Comparison of ENCODE assay signal across 8 cellular contexts in genomic region chr17:76500074-76500744, GRCh38. TPM values are rescaled to one million over a fixed set of nuclear protein-coding genes. Genes with fewer than 3 reads are reported as not detected.
DNase-seq lines count a peak whose midpoint lies in the region; ATAC-seq and TF ChIP-seq lines count a peak whose summit lies in the region.

No MANE protein-coding gene starts in this region.

- H3K4me3 Mint-ChIP-seq in activated naive CD8-positive, alpha-beta T cell treated with anti-CD3 and anti-CD28 coated beads, Interleukin-2, amount 50 U/mL, for 24 hours = peak overlapping the region; percentile 88

- H3K4me3 ChIP-seq in left ventricle myocardium inferior (peak overlapping the region; percentile 76), liver (ENCODE audit: low read depth in 1 of 3, low read length in 3 of 3) (peak overlapping the region; percentile 53 to 84 (median 65)), uterus (peak overlapping the region; percentile 10 to 52)

- peak overlapping the region in 1 of 2 donors; percentile 32 for H3K9ac ChIP-seq in liver (ENCODE audit: low read depth in 1 of 2, low read length in 2 of 2)

- no peak for ATAC-seq in left cardiac atrium
- no peak for ATAC-seq in activated naive CD8-positive, alpha-beta T cell treated with anti-CD3 and anti-CD28 coated beads, Interleukin-2, amount 50 U/mL, for 24 hours
- ATAC-seq in GM21717 (IDR thresholded peaks at IDR 0.05; ENCODE audit: unreplicated experiment) = no peak

- DNase-seq in left ventricle myocardium inferior (no peak), left cardiac atrium (no peak), uterus (no peak), T1000 (lab: John Stamatoyannopoulos, UW) (no peak), cortex of kidney (lab: John Stamatoyannopoulos, UW) (no peak)
- DNase-seq in activated naive CD8-positive, alpha-beta T cell treated with anti-CD3 and anti-CD28 coated beads, Interleukin-2, amount 50 U/mL, for 24 hours = no peak

- no peak for TF ChIP-seq RAD21 in liver (IDR thresholded peaks at IDR 0.05)

- intact Hi-C loops in left ventricle myocardium inferior (cut with micrococcal nuclease) = no loop called here
- intact Hi-C loops in left cardiac atrium (cut with DNase I) = no loop called here
- intact Hi-C loops in uterus (cut with DNase I; ENCODE audit: low total_unique reads) = no loop called here

- H3K4me1 ChIP-seq in left ventricle myocardium inferior (peaks cover 67% of the 10 kb centered on the region), liver (ENCODE audit: control insufficient read depth in 4 of 4, insufficient read depth in 4 of 4, low read length in 3 of 4) (peaks cover 10 to 44% (median 24%) of the 10 kb centered on the region in 4 donors), uterus (peaks cover 0 to 4% of the 10 kb centered on the region in 2 donors)

- no peak for TF ChIP-seq POLR2A in uterus (IDR thresholded peaks at IDR 0.05)

- peaks cover 2% of the 10 kb centered on the region for H3K36me3 Mint-ChIP-seq in activated naive CD8-positive, alpha-beta T cell treated with anti-CD3 and anti-CD28 coated beads, Interleukin-2, amount 50 U/mL, for 24 hours (ENCODE audit: low read depth)

- peak overlapping the region; percentile 97 for H3K27ac ChIP-seq in left ventricle myocardium inferior (replicated peaks)
- H3K27ac ChIP-seq in liver (ENCODE audit: low read depth in 1 of 2, low read length in 2 of 2) = peak overlapping the region; percentile 64 to 86
- peak overlapping the region; percentile 53 to 66 for H3K27ac ChIP-seq in uterus

- peak overlapping the region; percentile 66 for H3K27ac Mint-ChIP-seq in activated naive CD8-positive, alpha-beta T cell treated with anti-CD3 and anti-CD28 coated beads, Interleukin-2, amount 50 U/mL, for 24 hours

- H3K9me3 ChIP-seq in left ventricle myocardium inferior (replicated peaks) (no peaks in the 10 kb centered on the region), liver (ENCODE audit: control insufficient read depth in 4 of 4, low read length in 3 of 4) (no peaks in the 10 kb centered on the region), uterus (no peaks in the 10 kb centered on the region)

- H3K27me3 Mint-ChIP-seq in activated naive CD8-positive, alpha-beta T cell treated with anti-CD3 and anti-CD28 coated beads, Interleukin-2, amount 50 U/mL, for 24 hours = no peaks in the 10 kb centered on the region

- 73% methylated on average over 17 of the region's 17 CpGs for WGBS in liver

- H3K27me3 ChIP-seq in left ventricle myocardium inferior (ENCODE audit: low read depth) (no peaks in the 10 kb centered on the region), liver (ENCODE audit: control insufficient read depth in 4 of 4, insufficient read depth in 4 of 4, low read length in 3 of 4) (no peaks in the 10 kb centered on the region), uterus (no peaks in the 10 kb centered on the region)

- H3K4me1 Mint-ChIP-seq in activated naive CD8-positive, alpha-beta T cell treated with anti-CD3 and anti-CD28 coated beads, Interleukin-2, amount 50 U/mL, for 24 hours = peaks cover 55% of the 10 kb centered on the region

- H3K36me3 ChIP-seq in left ventricle myocardium inferior = no peaks in the 10 kb centered on the region
- no peaks in the 10 kb centered on the region for H3K36me3 ChIP-seq in liver (ENCODE audit: control insufficient read depth in 4 of 4, insufficient read depth in 3 of 4, low read depth in 1 of 4, low read length in 3 of 4)
- H3K36me3 ChIP-seq in uterus = no peaks in the 10 kb centered on the region

- TF ChIP-seq CTCF in left ventricle myocardium inferior (IDR thresholded peaks at IDR 0.05; ENCODE audit: borderline replicate concordance) (no peak), liver (IDR thresholded peaks at IDR 0.05; ENCODE audit: low read depth, low read length, missing input control) (no peak), uterus (IDR thresholded peaks at IDR 0.05) (no peak)

- H3K9me3 Mint-ChIP-seq in activated naive CD8-positive, alpha-beta T cell treated with anti-CD3 and anti-CD28 coated beads, Interleukin-2, amount 50 U/mL, for 24 hours = no peaks in the 10 kb centered on the region

TF ChIP-seq in liver, 16 proteins besides CTCF, POLR2A, EP300 and RAD21:
- no peak for TF ChIP-seq TAF1 (conservative IDR thresholded peaks at IDR 0.05)
- no peak for TF ChIP-seq HNF4A (conservative IDR thresholded peaks at IDR 0.05)
- TF ChIP-seq NR2F2 (IDR thresholded peaks at IDR 0.05) = no peak
- no peak for TF ChIP-seq GABPA (IDR thresholded peaks at IDR 0.05 in 1 of 2, conservative IDR thresholded peaks at IDR 0.05 in 1 of 2)
- no peak for TF ChIP-seq HNF4G (IDR thresholded peaks at IDR 0.05)
- no peak for TF ChIP-seq FOXA1 (IDR thresholded peaks at IDR 0.05)
- no peak for TF ChIP-seq YY1 (IDR thresholded peaks at IDR 0.05)
- no peak for TF ChIP-seq SP1 (IDR thresholded peaks at IDR 0.05)
- TF ChIP-seq, protein P1, sequence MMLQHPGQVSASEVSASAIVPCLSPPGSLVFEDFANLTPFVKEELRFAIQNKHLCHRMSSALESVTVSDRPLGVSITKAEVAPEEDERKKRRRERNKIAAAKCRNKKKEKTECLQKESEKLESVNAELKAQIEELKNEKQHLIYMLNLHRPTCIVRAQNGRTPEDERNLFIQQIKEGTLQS (IDR thresholded peaks at IDR 0.05) = no peak
- TF ChIP-seq, protein P2, sequence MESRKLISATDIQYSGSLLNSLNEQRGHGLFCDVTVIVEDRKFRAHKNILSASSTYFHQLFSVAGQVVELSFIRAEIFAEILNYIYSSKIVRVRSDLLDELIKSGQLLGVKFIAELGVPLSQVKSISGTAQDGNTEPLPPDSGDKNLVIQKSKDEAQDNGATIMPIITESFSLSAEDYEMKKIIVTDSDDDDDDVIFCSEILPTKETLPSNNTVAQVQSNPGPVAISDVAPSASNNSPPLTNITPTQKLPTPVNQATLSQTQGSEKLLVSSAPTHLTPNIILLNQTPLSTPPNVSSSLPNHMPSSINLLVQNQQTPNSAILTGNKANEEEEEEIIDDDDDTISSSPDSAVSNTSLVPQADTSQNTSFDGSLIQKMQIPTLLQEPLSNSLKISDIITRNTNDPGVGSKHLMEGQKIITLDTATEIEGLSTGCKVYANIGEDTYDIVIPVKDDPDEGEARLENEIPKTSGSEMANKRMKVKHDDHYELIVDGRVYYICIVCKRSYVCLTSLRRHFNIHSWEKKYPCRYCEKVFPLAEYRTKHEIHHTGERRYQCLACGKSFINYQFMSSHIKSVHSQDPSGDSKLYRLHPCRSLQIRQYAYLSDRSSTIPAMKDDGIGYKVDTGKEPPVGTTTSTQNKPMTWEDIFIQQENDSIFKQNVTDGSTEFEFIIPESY (IDR thresholded peaks at IDR 0.05) = no peak
- TF ChIP-seq FOXA2 (IDR thresholded peaks at IDR 0.05) = no peak
- no peak for TF ChIP-seq EGR1 (IDR thresholded peaks at IDR 0.05; ENCODE audit: low read depth in 2 of 2)
- no peak for TF ChIP-seq REST (IDR thresholded peaks at IDR 0.05)

RNA-seq across cellular contexts. Expression of gene RHBDF2, which starts 1.0 kb away (rescaled TPM):
- total RNA-seq in left ventricle myocardium inferior = 13.8 TPM
- total RNA-seq in left cardiac atrium = 10 to 100 TPM; 16.0 to 18.9 TPM
- 1 to 10 TPM; 3.6 to 6.7 TPM for total RNA-seq in liver
- 1 to 10 TPM; 2.9 to 5.6 TPM for polyA plus RNA-seq in liver
- total RNA-seq in uterus = 10 to 100 TPM in 2 of 4 donors, 1 to 10 TPM in 2; 3.8 to 26.1 (median 8.4) TPM

RNA-seq across cellular contexts. Expression of gene AANAT, which starts 32.8 kb away (rescaled TPM):
- total RNA-seq in left ventricle myocardium inferior (not detected), left cardiac atrium (not detected), liver (not detected), uterus (not detected)
- not detected for polyA plus RNA-seq in liver

RNA-seq across cellular contexts. Expression of gene CYGB, which starts 37.3 kb away (rescaled TPM):
- 24.1 TPM for total RNA-seq in left ventricle myocardium inferior
- 10 to 100 TPM; 45.7 to 70.8 TPM for total RNA-seq in left cardiac atrium
- 1 to 10 TPM; 1.6 to 7.8 TPM for total RNA-seq in liver
- 1 to 10 TPM in 1 of 2 donors, under 1 TPM in 1; 0.83 to 1.2 TPM for polyA plus RNA-seq in liver
- 10 to 100 TPM in 2 of 4 donors, 1 to 10 TPM in 2; 7.8 to 33.2 (median 19.8) TPM for total RNA-seq in uterus

RNA-seq across cellular contexts. Expression of gene PRCD, which starts 39.6 kb away (rescaled TPM):
- total RNA-seq in left ventricle myocardium inferior (3.9 TPM), left cardiac atrium (1 to 10 TPM; 5.5 to 7.7 TPM), liver (1 to 10 TPM in 1 of 2 donors, under 1 TPM in 1; 0.75 to 1.0 TPM), uterus (10 to 100 TPM in 1 of 4 donors, under 1 TPM in 2, not detected in 1; 0.26 to 13.4 (median 0.69) TPM)
- polyA plus RNA-seq in liver = under 1 TPM in 1 of 2 donors, not detected in 1; 0.63 TPM

RNA-seq across cellular contexts. Expression of gene UBE2O, which starts 47.3 kb away (rescaled TPM):
- total RNA-seq in left ventricle myocardium inferior (35.7 TPM), left cardiac atrium (10 to 100 TPM; 28.3 to 29.1 TPM), liver (10 to 100 TPM; 13.1 to 71.5 TPM), uterus (10 to 100 TPM in 2 of 4 donors, 1 to 10 TPM in 2; 5.0 to 31.5 (median 17.9) TPM)
- 1 to 10 TPM; 3.3 to 5.4 TPM for polyA plus RNA-seq in liver
